In the genomic region with DNA sequence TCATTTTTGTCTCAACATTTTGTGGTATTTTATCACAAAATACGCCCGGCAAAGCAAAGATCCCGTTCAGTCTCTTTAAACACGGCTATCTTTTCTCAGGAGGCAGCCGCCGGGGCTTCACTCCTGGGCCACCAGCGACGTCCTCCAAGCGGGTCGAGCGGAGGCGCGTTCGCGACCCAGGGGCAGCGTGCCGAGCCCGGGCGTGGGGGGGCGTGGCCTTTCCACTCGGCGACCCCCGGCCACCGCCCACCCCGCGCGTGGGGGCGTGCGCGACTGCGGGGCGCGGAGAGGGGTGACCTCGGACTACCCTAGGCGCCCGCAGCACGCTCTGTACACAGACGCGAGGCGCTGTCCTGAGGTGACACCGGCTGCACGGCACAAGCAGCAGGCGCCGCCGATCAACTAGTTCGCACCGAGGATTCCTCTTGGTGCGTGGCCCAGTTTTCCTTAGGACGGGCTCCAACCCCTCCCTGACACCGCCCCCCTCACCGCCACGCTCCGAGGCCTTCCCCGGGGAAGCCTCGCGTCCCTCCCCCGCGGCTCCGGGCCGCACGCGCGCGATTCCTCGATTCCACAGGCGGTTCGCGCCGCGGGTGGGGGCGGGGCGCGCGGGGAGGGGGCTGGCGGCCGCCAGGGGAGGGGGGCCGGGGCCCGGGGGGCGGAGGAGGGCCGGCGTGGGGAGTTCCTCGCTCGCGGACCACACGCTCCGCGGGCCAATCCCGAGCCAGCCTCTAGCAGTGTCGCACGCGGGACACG, we compare ENCODE assay signal across 8 cellular contexts. TPM values are rescaled to one million over a fixed set of nuclear protein-coding genes. Genes with fewer than 3 reads are reported as not detected.
DNase-seq lines count a peak whose midpoint lies in the region; ATAC-seq and TF ChIP-seq lines count a peak whose summit lies in the region.

No MANE protein-coding gene starts in this region.

- 2% methylated on average over 51 to 77 of the region's 92 CpGs for WGBS in GM23248 (ENCODE audit: low coverage in 1 of 2, low lambda C conversion rate in 2 of 2, missing lambda C conversion rate in 2 of 2), 2 experiments

- ATAC-seq in central memory CD8-positive, alpha-beta T cell (replicated peaks; ENCODE audit: extremely low read depth, poor library complexity, severe bottlenecking), result peak; percentile 10
- no peak for ATAC-seq in HG03457 (IDR thresholded peaks at IDR 0.05; ENCODE audit: unreplicated experiment)

- H4K20me1 ChIP-seq in GM23248 (ENCODE audit: insufficient read depth), result no peaks in the 10 kb centered on the region
- H4K20me1 ChIP-seq in MM.1S (ENCODE audit: insufficient read depth, low read length), result no peaks in the 10 kb centered on the region

- H3F3A ChIP-seq in GM23248 (ENCODE audit: insufficient read depth) (peaks cover 36% of the 10 kb centered on the region), MM.1S (ENCODE audit: insufficient read depth, low read length) (peaks cover 17% of the 10 kb centered on the region)

- H3K27me3 Mint-ChIP-seq in central memory CD8-positive, alpha-beta T cell, result no peaks in the 10 kb centered on the region

- TF ChIP-seq CTCF in MM.1S (IDR thresholded peaks at IDR 0.05; ENCODE audit: low read length) (no peak), kidney epithelial cell (IDR thresholded peaks at IDR 0.05; ENCODE audit: insufficient read depth, low read length, poor library complexity, severe bottlenecking) (no peak)

- peak overlapping the region; percentile 72 for H2AFZ ChIP-seq in GM23248
- H2AFZ ChIP-seq in MM.1S (ENCODE audit: low read length), result peak overlapping the region; percentile 73

- H3K4me3 ChIP-seq in GM23248 (peak overlapping the region; percentile 99), MM.1S (ENCODE audit: low read length) (peak overlapping the region; percentile 72), kidney epithelial cell (ENCODE audit: low read depth, low read length) (peak overlapping the region; percentile 93)

- peak overlapping the region; percentile 96 for H3K27ac Mint-ChIP-seq in central memory CD8-positive, alpha-beta T cell (ENCODE audit: low read depth)

- H3K27ac ChIP-seq in GM23248 (peak overlapping the region; percentile 91), MM.1S (ENCODE audit: low read length) (peak overlapping the region; percentile 28; the same call in 1 of the 2 replicates)

- peaks cover 29% of the 10 kb centered on the region for H3K36me3 Mint-ChIP-seq in central memory CD8-positive, alpha-beta T cell (ENCODE audit: insufficient read depth)

- H3K4me2 ChIP-seq in GM23248 (ENCODE audit: unreplicated experiment) (peak overlapping the region; percentile 54), MM.1S (ENCODE audit: low read depth, low read length) (peak overlapping the region; percentile 92)

- peaks cover 4% of the 10 kb centered on the region for H3K4me1 ChIP-seq in GM23248 (ENCODE audit: insufficient read depth)
- H3K4me1 ChIP-seq in MM.1S (ENCODE audit: low read length), result no peaks in the 10 kb centered on the region

- H3K4me3 Mint-ChIP-seq in central memory CD8-positive, alpha-beta T cell, result peak overlapping the region; percentile 98

- H3K36me3 ChIP-seq in GM23248 (ENCODE audit: low read depth) (no peaks in the 10 kb centered on the region), MM.1S (replicated peaks; ENCODE audit: insufficient read depth, low read length) (no peaks in the 10 kb centered on the region), kidney epithelial cell (ENCODE audit: control insufficient read depth, insufficient read depth, low read length) (no peaks in the 10 kb centered on the region)

- H3K9me3 ChIP-seq in GM23248 (ENCODE audit: low read depth) (no peaks in the 10 kb centered on the region), MM.1S (replicated peaks; ENCODE audit: insufficient read depth, low read length) (no peaks in the 10 kb centered on the region)

- peak overlapping the region; percentile 98 for H3K9ac ChIP-seq in GM23248
- peak overlapping the region; percentile 67; the same call in 1 of the 2 replicates for H3K9ac ChIP-seq in MM.1S (ENCODE audit: low read length)

- in situ Hi-C loops in GM23248 (cut with MboI), result no loop called here

- no peaks in the 10 kb centered on the region for H3K9me3 Mint-ChIP-seq in central memory CD8-positive, alpha-beta T cell

- H3K27me3 ChIP-seq in GM23248 (replicated peaks; ENCODE audit: insufficient read depth) (no peaks in the 10 kb centered on the region), MM.1S (replicated peaks; ENCODE audit: insufficient read depth, low read length) (no peaks in the 10 kb centered on the region), kidney epithelial cell (ENCODE audit: control insufficient read depth, insufficient read depth, low read length) (no peaks in the 10 kb centered on the region)

- no peaks in the 10 kb centered on the region for H3K9me2 ChIP-seq in GM23248 (ENCODE audit: insufficient read depth)
- H3K9me2 ChIP-seq in MM.1S (replicated peaks; ENCODE audit: insufficient read depth, low read length), result no peaks in the 10 kb centered on the region

- H3K79me2 ChIP-seq in GM23248 (ENCODE audit: insufficient read depth), result peaks cover 31% of the 10 kb centered on the region
- H3K79me2 ChIP-seq in MM.1S (ENCODE audit: low read length), result peaks cover 30% of the 10 kb centered on the region

- DNase-seq in EL (peak; percentile 78), GM23248 (peak; percentile 91), MM.1S (peak; percentile 70), UCSD-AML1 (lab: John Stamatoyannopoulos, UW; ENCODE audit: unreplicated experiment) (peak; percentile 83), kidney epithelial cell (ENCODE audit: low read depth) (no peak)
- DNase-seq in central memory CD8-positive, alpha-beta T cell (ENCODE audit: low spot score in 2 of 2), result peak; percentile 38 to 53
- peak in 3 of 4 experiments; percentile 20 to 41 (median 27) for DNase-seq in stimulated activated CD4-positive, alpha-beta T cell treated with anti-CD3 and anti-CD28 coated beads, Interleukin-1b, Interleukin-23, amount 100 ng/mL, for 24 hours (ENCODE audit: low read depth in 4 of 4, low spot score in 1 of 4)

- peaks cover 32% of the 10 kb centered on the region for H3K4me1 Mint-ChIP-seq in central memory CD8-positive, alpha-beta T cell

RNA-seq across cellular contexts. Expression of gene JARID2, which starts 1.1 kb away (rescaled TPM):
- 9.1 and 9.3 TPM in 2 replicates for total RNA-seq in GM23248 (2014; rRNA removed; shearing (Covaris generic))
- 3.9 and 4.7 TPM in 2 replicates for polyA plus RNA-seq in GM23248 (2016; fragmentation: Nextera tagmentation; extraction: Ambion mirVana)
- total RNA-seq in kidney epithelial cell, result 13.1 and 15.2 TPM in 2 replicates
